8 cellular contexts compared by ENCODE assay signal in genomic region chr5:140107312-140108092, GRCh38. TPM values are rescaled to one million over a fixed set of nuclear protein-coding genes. Genes with fewer than 3 reads are reported as not detected.
DNase-seq lines count a peak whose midpoint lies in the region; ATAC-seq and TF ChIP-seq lines count a peak whose summit lies in the region.

No MANE protein-coding gene starts in this region.

- H3K4me1 ChIP-seq in KMS-11 (ENCODE audit: low read depth, poor library complexity, severe bottlenecking): peaks cover 29% of the 10 kb centered on the region

- no peaks in the 10 kb centered on the region for H3K27me3 ChIP-seq in KMS-11 (ENCODE audit: insufficient read depth, low read depth)

- intact Hi-C loops in activated T-helper 2 cell treated with anti-CD3 and anti-CD28 coated beads, Interferon-gamma antibody, Interleukin-2, Interleukin-4, amounts not matched to agents 10 μg/mL and 5 μg/mL and 100 μg/mL, durations not matched to agents 14 hours and 24 hours and 36 hours (cut with micrococcal nuclease): loop anchor here (1.0 to 2.0 kb wide), 4 partner anchors 8 to 294 kb away; partner anchors contain the start of gene ANKHD1

- no peak; the same call in 1 of the 2 replicates for TF ChIP-seq CTCF in KMS-11 (conservative IDR thresholded peaks at IDR 0.05; ENCODE audit: low read depth, low read length)
- TF ChIP-seq CTCF in nephron (IDR thresholded peaks at IDR 0.05; ENCODE audit: unreplicated experiment in 3 of 3): no peak

- H3K36me3 ChIP-seq in KMS-11 (ENCODE audit: insufficient read depth): no peaks in the 10 kb centered on the region

- ATAC-seq in GM21737 (IDR thresholded peaks at IDR 0.05; ENCODE audit: unreplicated experiment): peak; percentile 84
- ATAC-seq in stimulated activated naive CD8-positive, alpha-beta T cell treated with anti-CD3 and anti-CD28 coated beads, Interleukin-15, Interleukin-2, amounts not matched to agents 100 U/mL and 50 U/mL, for 24 hours: peak; percentile 92

- H3K9ac ChIP-seq in KMS-11: peak overlapping the region; percentile 87

- H3K4me3 ChIP-seq in KMS-11 (IDR thresholded peaks at IDR 0.05; ENCODE audit: insufficient read depth, low read depth, low read length): no peak overlapping the region

- H3K79me2 ChIP-seq in KMS-11 (ENCODE audit: insufficient read depth, low read depth): peaks cover 36% of the 10 kb centered on the region

- peak overlapping the region; percentile 93 for H3K4me3 Mint-ChIP-seq in activated T-helper 2 cell treated with anti-CD3 and anti-CD28 coated beads, Interferon-gamma antibody, Interleukin-2, Interleukin-4, amounts not matched to agents 10 μg/mL and 5 μg/mL and 100 μg/mL, durations not matched to agents 14 hours and 24 hours and 36 hours (ENCODE audit: low read depth)
- H3K4me3 Mint-ChIP-seq in nephron: peak overlapping the region; percentile 85 to 89 (median 87)

- peak overlapping the region; percentile 92 for H3K27ac ChIP-seq in KMS-11

- peak overlapping the region; percentile 75 for H3K4me2 ChIP-seq in KMS-11

- H3K9me3 Mint-ChIP-seq in activated T-helper 2 cell treated with anti-CD3 and anti-CD28 coated beads, Interferon-gamma antibody, Interleukin-2, Interleukin-4, amounts not matched to agents 10 μg/mL and 5 μg/mL and 100 μg/mL, durations not matched to agents 14 hours and 24 hours and 36 hours: no peaks in the 10 kb centered on the region
- H3K9me3 Mint-ChIP-seq in nephron: no peaks in the 10 kb centered on the region

- peaks cover 33% of the 10 kb centered on the region for H3K4me1 Mint-ChIP-seq in activated T-helper 2 cell treated with anti-CD3 and anti-CD28 coated beads, Interferon-gamma antibody, Interleukin-2, Interleukin-4, amounts not matched to agents 10 μg/mL and 5 μg/mL and 100 μg/mL, durations not matched to agents 14 hours and 24 hours and 36 hours (ENCODE audit: low read depth)
- peaks cover 29% of the 10 kb centered on the region for H3K4me1 Mint-ChIP-seq in nephron

- peak overlapping the region; percentile 88 for H2AFZ ChIP-seq in KMS-11 (ENCODE audit: low read depth)

- H3K36me3 Mint-ChIP-seq in activated T-helper 2 cell treated with anti-CD3 and anti-CD28 coated beads, Interferon-gamma antibody, Interleukin-2, Interleukin-4, amounts not matched to agents 10 μg/mL and 5 μg/mL and 100 μg/mL, durations not matched to agents 14 hours and 24 hours and 36 hours (ENCODE audit: low read depth): peaks cover 4% of the 10 kb centered on the region
- H3K36me3 Mint-ChIP-seq in nephron (ENCODE audit: low read depth): no peaks in the 10 kb centered on the region

- no peaks in the 10 kb centered on the region for H4K20me1 ChIP-seq in KMS-11 (ENCODE audit: insufficient read depth)

- H3K27ac Mint-ChIP-seq in activated T-helper 2 cell treated with anti-CD3 and anti-CD28 coated beads, Interferon-gamma antibody, Interleukin-2, Interleukin-4, amounts not matched to agents 10 μg/mL and 5 μg/mL and 100 μg/mL, durations not matched to agents 14 hours and 24 hours and 36 hours: peak overlapping the region; percentile 86
- H3K27ac Mint-ChIP-seq in nephron: peak overlapping the region; percentile 95 to 97 (median 97)

- H3K27me3 Mint-ChIP-seq in activated T-helper 2 cell treated with anti-CD3 and anti-CD28 coated beads, Interferon-gamma antibody, Interleukin-2, Interleukin-4, amounts not matched to agents 10 μg/mL and 5 μg/mL and 100 μg/mL, durations not matched to agents 14 hours and 24 hours and 36 hours (ENCODE audit: low read depth): peaks cover 59% of the 10 kb centered on the region
- peaks cover 97% of the 10 kb centered on the region for H3K27me3 Mint-ChIP-seq in nephron (ENCODE audit: low read depth)

- DNase-seq in Daoy (ENCODE audit: low read depth) (peak; percentile 98), RPMI7951 (ENCODE audit: low read depth) (peak; percentile 89), fibroblast of peridontal ligament (ENCODE audit: extremely low read depth) (peak; percentile 92)
- DNase-seq in activated T-helper 2 cell treated with anti-CD3 and anti-CD28 coated beads, Interferon-gamma antibody, Interleukin-2, Interleukin-4, amounts not matched to agents 10 μg/mL and 5 μg/mL and 100 μg/mL, durations not matched to agents 14 hours and 24 hours and 36 hours (ENCODE audit: low spot score): peak; percentile 90
- DNase-seq in stimulated activated naive CD8-positive, alpha-beta T cell treated with anti-CD3 and anti-CD28 coated beads, Interleukin-15, Interleukin-2, amounts not matched to agents 100 U/mL and 50 U/mL, for 24 hours: peak; percentile 91

RNA-seq across cellular contexts. Expression of gene PURA, which starts 6.4 kb away (rescaled TPM):
- total RNA-seq in Daoy (2014; rRNA removed; shearing (Covaris generic)): 6.5 and 7.8 TPM in 2 replicates
- 9.0 and 10.0 TPM in 2 replicates for total RNA-seq in RPMI7951 (2014; rRNA removed; shearing (Covaris generic))
- total RNA-seq in activated T-helper 2 cell treated with anti-CD3 and anti-CD28 coated beads, Interferon-gamma antibody, Interleukin-2, Interleukin-4, amounts not matched to agents 10 μg/mL and 5 μg/mL and 100 μg/mL, durations not matched to agents 14 hours and 24 hours and 36 hours: 10.8 and 11.0 TPM in 2 replicates

RNA-seq across cellular contexts. Expression of gene IGIP, which starts 18.2 kb away (rescaled TPM):
- total RNA-seq in Daoy (2014; rRNA removed; shearing (Covaris generic)): 1.6 and 1.8 TPM in 2 replicates
- total RNA-seq in RPMI7951 (2014; rRNA removed; shearing (Covaris generic)): 4.3 and 5.2 TPM in 2 replicates
- total RNA-seq in activated T-helper 2 cell treated with anti-CD3 and anti-CD28 coated beads, Interferon-gamma antibody, Interleukin-2, Interleukin-4, amounts not matched to agents 10 μg/mL and 5 μg/mL and 100 μg/mL, durations not matched to agents 14 hours and 24 hours and 36 hours: 2.2 and 2.3 TPM in 2 replicates
